1 cellular context compared by ENCODE assay signal in the genomic region with DNA sequence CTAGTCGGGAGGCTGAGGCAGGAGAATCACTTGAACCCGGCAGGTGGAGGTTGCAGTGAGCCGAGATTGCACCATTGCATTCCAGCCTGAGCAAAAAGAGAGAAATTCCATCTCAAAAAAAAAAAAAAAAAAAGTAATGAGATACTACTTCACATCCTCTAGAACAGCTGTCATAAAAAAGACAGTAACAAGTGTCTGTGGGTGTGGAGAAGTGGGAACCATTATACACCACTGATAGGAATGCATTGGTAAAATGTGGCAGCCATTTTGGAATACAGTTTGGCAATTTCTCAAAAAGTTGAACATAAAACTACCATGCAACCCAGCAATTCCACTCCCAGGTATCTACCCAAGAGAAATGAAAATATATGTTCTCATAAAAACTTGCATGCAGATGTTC.
TF ChIP-seq lines count a peak whose summit lies in the region.

No MANE protein-coding gene starts in this region.

TF ChIP-seq in H1, 55 proteins besides CTCF, POLR2A, EP300 and RAD21:
- TF ChIP-seq NRF1 (IDR thresholded peaks at IDR 0.05; ENCODE audit: low read depth, low read length) (no peak), HDAC6 (IDR thresholded peaks at IDR 0.05; ENCODE audit: low read depth, low read length) (no peak)
TF ChIP-seq in H1: peak in this region for 0.
